1 cellular context compared by ENCODE assay signal in genomic region chr2:174059178-174059874, GRCh38.
TF ChIP-seq lines count a peak whose summit lies in the region.

No MANE protein-coding gene starts in this region.

TF ChIP-seq in K562, 482 proteins besides CTCF, POLR2A, EP300 and RAD21 (continued from another document and continues in another):
- TF ChIP-seq SMAD2 (IDR thresholded peaks at IDR 0.05; ENCODE audit: low read depth, low read length) (no peak), ZNF444 (CRISPR knock-in tag; IDR thresholded peaks at IDR 0.05) (no peak), HNRNPK (IDR thresholded peaks at IDR 0.05; ENCODE audit: low read depth, low read length, poor library complexity, severe bottlenecking) (no peak), FUS (optimal IDR thresholded peaks at IDR 0.05; ENCODE audit: low read depth, low read length) (no peak), MNT (conservative IDR thresholded peaks at IDR 0.05) (peak; percentile 89 to 90), KDM1A (IDR thresholded peaks at IDR 0.05) (peak; percentile 89 to 90), GATAD2B (IDR thresholded peaks at IDR 0.05; ENCODE audit: borderline replicate concordance) (peak; percentile 78), NFYB (IDR thresholded peaks at IDR 0.05; ENCODE audit: extremely low read depth, insufficient read length) (no peak), CCNT2 (IDR thresholded peaks at IDR 0.05; ENCODE audit: borderline replicate concordance, extremely low read depth, insufficient read length, low read depth, low read length) (peak; percentile 13), PBX2 (CRISPR knock-in tag; IDR thresholded peaks at IDR 0.05; ENCODE audit: low read depth) (no peak), PBX2 (tag; conservative IDR thresholded peaks at IDR 0.05; ENCODE audit: low read depth) (0 out of 2 replicates have a peak, but pooled peaks have one; percentile 13), E2F1 (CRISPR knock-in tag; IDR thresholded peaks at IDR 0.05) (no peak), KHSRP (IDR thresholded peaks at IDR 0.05) (peak; percentile 68; the same call in 1 of the 2 replicates), DNMT1 (IDR thresholded peaks at IDR 0.05) (no peak), KAT8 (IDR thresholded peaks at IDR 0.05; ENCODE audit: low read depth) (no peak), ZNF707 (CRISPR knock-in tag; conservative IDR thresholded peaks at IDR 0.05) (no peak), EP400 (IDR thresholded peaks at IDR 0.05) (peak; percentile 79), E2F4 (CRISPR knock-in tag; IDR thresholded peaks at IDR 0.05; ENCODE audit: low read depth) (no peak), RNF219 (CRISPR knock-in tag; IDR thresholded peaks at IDR 0.05) (no peak), HINFP (tag; conservative IDR thresholded peaks at IDR 0.05; ENCODE audit: low read depth) (no peak), TEAD2 (tag; IDR thresholded peaks at IDR 0.05) (no peak), TRIM24 (IDR thresholded peaks at IDR 0.05) (peak; percentile 93 to 94), ZFP1 (CRISPR knock-in tag; IDR thresholded peaks at IDR 0.05) (no peak), TRIM28 (IDR thresholded peaks at IDR 0.05) (peak; percentile 40; the same call in 1 of the 2 replicates), DDX20 (tag; IDR thresholded peaks at IDR 0.05; ENCODE audit: low read depth) (no peak), ZBTB17 (CRISPR knock-in tag; IDR thresholded peaks at IDR 0.05) (0 out of 2 replicates have a peak, but pooled peaks have one; percentile 26), CXXC5 (CRISPR knock-in tag; IDR thresholded peaks at IDR 0.05) (no peak; the same call in 1 of the 2 replicates), PKNOX1 (IDR thresholded peaks at IDR 0.05) (peak; percentile 48; the same call in 1 of the 2 replicates), LEF1 (IDR thresholded peaks at IDR 0.05) (peak; percentile 76; the same call in 1 of the 2 replicates), CHAMP1 (IDR thresholded peaks at IDR 0.05) (peak; percentile 96), RBFOX2 (IDR thresholded peaks at IDR 0.05; ENCODE audit: low read depth, low read length) (no peak), BHLHE40 (IDR thresholded peaks at IDR 0.05; ENCODE audit: low read length) (peak; percentile 22; the same call in 1 of the 2 replicates), ARNT (IDR thresholded peaks at IDR 0.05) (peak; percentile 50 to 65; a peak in 3 of 4 replicates), MXI1 (IDR thresholded peaks at IDR 0.05; ENCODE audit: low read depth, low read length) (peak; percentile 30; the same call in 1 of the 2 replicates), STAT5A (IDR thresholded peaks at IDR 0.05; ENCODE audit: borderline replicate concordance, low read length) (peak; percentile 82), EZH2 (IDR thresholded peaks at IDR 0.05; ENCODE audit: borderline replicate concordance, low read depth, low read length) (no peak), RAD51 (IDR thresholded peaks at IDR 0.05; ENCODE audit: borderline replicate concordance, low read depth) (no peak; the same call in 1 of the 2 replicates), HNRNPLL (IDR thresholded peaks at IDR 0.05; ENCODE audit: low read depth, low read length, poor library complexity, severe bottlenecking) (peak; percentile 95), FOXJ2 (tag; IDR thresholded peaks at IDR 0.05) (peak; percentile 52; the same call in 1 of the 2 replicates), TAF1 (IDR thresholded peaks at IDR 0.05; ENCODE audit: control insufficient read depth, extremely low read depth, insufficient read depth, low read length, severe bottlenecking) (no peak), ZMIZ1 (IDR thresholded peaks at IDR 0.05; ENCODE audit: low read depth in 2 of 2, low read length in 2 of 2) (peak in 1 of 2 experiments; percentile 78; a peak in 1 of 4 replicates), PML (IDR thresholded peaks at IDR 0.05; ENCODE audit: low read length) (peak; percentile 93), ESRRB (CRISPR knock-in tag; IDR thresholded peaks at IDR 0.05; ENCODE audit: borderline replicate concordance) (no peak), BCOR (IDR thresholded peaks at IDR 0.05) (no peak), HDAC2 (IDR thresholded peaks at IDR 0.05) (peak; percentile 90; the same call in 1 of the 2 replicates), DIDO1 (tag; IDR thresholded peaks at IDR 0.05; ENCODE audit: low read depth) (0 out of 2 replicates have a peak, but pooled peaks have one; percentile 34), ZNF589 (CRISPR knock-in tag; IDR thresholded peaks at IDR 0.05; ENCODE audit: low read depth) (peak; percentile 90)
